ENCODE assay signal across 18 cellular contexts in the genomic region with DNA sequence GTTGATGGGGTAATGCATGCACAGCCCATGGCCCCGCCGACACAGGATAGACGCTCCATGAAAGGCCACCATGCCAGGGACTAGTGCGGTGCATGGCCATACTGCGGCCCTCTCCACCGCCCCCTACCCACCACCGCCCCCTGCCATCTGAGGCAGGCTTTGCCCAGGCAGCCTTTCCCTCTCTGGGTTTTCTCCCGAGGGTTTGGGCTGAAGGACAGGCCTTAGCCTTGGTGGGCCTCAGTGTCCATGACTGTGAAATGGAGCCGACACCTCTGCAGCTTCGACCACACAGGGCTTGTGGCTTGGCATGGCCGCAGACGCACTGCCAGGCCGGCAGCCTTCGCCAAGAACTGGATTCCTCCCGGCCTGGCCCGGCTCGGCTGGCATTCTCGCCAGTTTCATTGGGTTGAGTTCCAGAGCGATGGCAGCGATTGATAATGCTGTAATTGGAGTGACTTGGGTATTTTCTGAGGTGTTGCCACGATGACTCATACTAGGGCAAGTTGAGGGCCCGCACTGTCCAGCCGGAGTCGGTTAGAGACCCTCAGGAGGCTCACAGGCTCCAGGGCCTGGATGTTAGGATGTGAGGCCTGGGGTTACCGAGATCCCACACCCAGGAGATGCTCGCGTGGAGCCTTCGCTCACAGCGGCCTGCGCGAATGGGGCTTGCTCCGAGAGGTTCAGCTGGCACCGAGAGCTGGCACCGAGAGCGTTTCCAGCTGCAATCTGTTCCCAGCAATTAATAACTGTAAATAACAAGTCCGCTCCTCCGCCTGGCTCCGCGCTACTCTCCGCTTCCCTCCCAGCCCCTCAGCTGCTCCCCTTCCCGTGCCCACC.
DNase-seq lines count a peak whose midpoint lies in the region; ATAC-seq and TF ChIP-seq lines count a peak whose summit lies in the region.
"Had no signal": no experiment of that assay in that cellular context is flagged by ENCODE, and none has a peak within 500 bp of the region (broad histone marks: within the 10 kb centered on the region; RNA-seq: fewer than 3 reads in every experiment).

No MANE protein-coding gene starts in this region.

- no peak overlapping the region for H2BK120ac ChIP-seq in H9 (ENCODE audit: low read depth, low read length, poor library complexity, severe bottlenecking)

- H3K36me3 ChIP-seq in prostate gland (no peaks in the 10 kb centered on the region), PC-9 (ENCODE audit: low read depth) (no peaks in the 10 kb centered on the region)
- H3K36me3 ChIP-seq: heart right ventricle, neutrophil, upper lobe of left lung had no signal

- H3K4me3 Mint-ChIP-seq in H9 (peak overlapping the region; percentile 29 to 60; a peak in 4 of 5 replicates), WTC11 (peak overlapping the region; percentile 34)
- H3K4me3 Mint-ChIP-seq: activated naive CD8-positive, alpha-beta T cell treated with anti-CD3 and anti-CD28 coated beads, Interleukin-2, amount 50 U/mL, for 24 hours had no signal

- H3K79me2 ChIP-seq in H9 (ENCODE audit: insufficient read depth, low read length) = no peaks in the 10 kb centered on the region
- H3K79me2 ChIP-seq in PC-9 (ENCODE audit: low read depth) = no peaks in the 10 kb centered on the region

- H3K4ac ChIP-seq in H9 (ENCODE audit: low read depth, low read length) = no peak overlapping the region

- H3K23me2 ChIP-seq in H9 (ENCODE audit: insufficient read length, low read depth, low read length, poor library complexity, severe bottlenecking) = no peaks in the 10 kb centered on the region

- POLR2A ChIA-PET in WTC11 (lab: Charles Lee) = interaction anchor here (0.7 kb wide), 1 partner anchor 38 kb away, joined by 4 read pairs; no protein-coding TSS in a partner anchor
- POLR2A ChIA-PET in PC-9 (lab: Charles Lee; ENCODE audit: unreplicated experiment) = no interaction called here

- H4K8ac ChIP-seq in H9 (replicated peaks; ENCODE audit: insufficient read length, low read depth, low read length) = no peak overlapping the region

- H3K27ac Mint-ChIP-seq in H9 (no peak overlapping the region), WTC11 (no peak overlapping the region)
- H3K27ac Mint-ChIP-seq: activated naive CD8-positive, alpha-beta T cell treated with anti-CD3 and anti-CD28 coated beads, Interleukin-2, amount 50 U/mL, for 24 hours had no signal

- 0 out of 2 replicates have a peak overlapping the region, but pooled peaks have one; percentile 46 for H3K4me3 ChIP-seq in iPS-18c (ENCODE audit: insufficient read depth, low read depth, low read length)
- H3K4me3 ChIP-seq in prostate gland = no peak overlapping the region
- H3K4me3 ChIP-seq in PC-9 = no peak overlapping the region

- H2BK5ac ChIP-seq in H9 (ENCODE audit: insufficient read length, low read length) = no peak overlapping the region

- H3K4me2 ChIP-seq in H9 (ENCODE audit: insufficient read depth, insufficient read length, low read length) = no peak overlapping the region
- H3K4me2 ChIP-seq in PC-9 = no peak overlapping the region

- no peak overlapping the region for H2BK12ac ChIP-seq in H9 (ENCODE audit: insufficient read length, low read depth, low read length)

- H3K27ac ChIP-seq in H9 (ENCODE audit: insufficient read length, low read depth, low read length) = no peak overlapping the region
- no peak overlapping the region for H3K27ac ChIP-seq in prostate gland
- H3K27ac ChIP-seq in PC-9 = no peak overlapping the region
- H3K27ac ChIP-seq: heart right ventricle, neutrophil, upper lobe of left lung had no signal

- H3K27me3 ChIP-seq in H9 (ENCODE audit: insufficient read depth, low read length) (peaks cover 40% of the 10 kb centered on the region; the same call in 1 of the 2 replicates), prostate gland (replicated peaks; ENCODE audit: insufficient read depth) (peaks cover 6% of the 10 kb centered on the region), PC-9 (ENCODE audit: insufficient read depth, low read depth) (no peaks in the 10 kb centered on the region)

- TF ChIP-seq CTCF in H9 (conservative IDR thresholded peaks at IDR 0.05) (peak; percentile 43), WTC11 (IDR thresholded peaks at IDR 0.05) (0 out of 2 replicates have a peak, but pooled peaks have one; percentile 12), prostate gland (IDR thresholded peaks at IDR 0.05) (no peak), PC-9 (conservative IDR thresholded peaks at IDR 0.05) (no peak)

- H3F3A ChIP-seq in PC-9 (ENCODE audit: insufficient read depth, low read depth) = peaks cover 17% of the 10 kb centered on the region

- H4K20me1 ChIP-seq in H9 (ENCODE audit: control insufficient read depth, insufficient read depth, insufficient read length) (no peaks in the 10 kb centered on the region), PC-9 (ENCODE audit: insufficient read depth) (no peaks in the 10 kb centered on the region)

- DNase-seq in H9 (peak; percentile 38), WTC11 (ENCODE audit: low spot score) (peak; percentile 42), prostate gland (ENCODE audit: low spot score) (peak; percentile 38), NCI-H146 treated with DMSO at 0.1 percent for 48 hours (lab: John Stamatoyannopoulos, UW; ENCODE audit: unreplicated experiment) (no peak), PC-9 (no peak)
- DNase-seq: activated CD4-positive, CD25-positive, alpha-beta regulatory T cell; activated naive CD8-positive, alpha-beta T cell treated with anti-CD3 and anti-CD28 coated beads, Interleukin-2, amount 50 U/mL, for 24 hours; heart right ventricle; kidney glomerular epithelial cell; midbrain; NCI-H1092 treated with DMSO at 0.1 percent for 48 hours; NCI-H82; stimulated activated naive CD8-positive, alpha-beta T cell treated with anti-CD3 and anti-CD28 coated beads, Interleukin-15, Interleukin-2, amounts not matched to agents 100 U/mL and 50 U/mL, for 24 hours had no signal

- H3K9ac ChIP-seq in H9 (ENCODE audit: extremely low read depth, insufficient read length, low read length) = no peak overlapping the region

- no peak overlapping the region for H2AFZ ChIP-seq in H9 (ENCODE audit: low read length)
- no peak overlapping the region for H2AFZ ChIP-seq in PC-9

- H3K4me1 Mint-ChIP-seq in H9 (peaks cover 16 to 26% of the 10 kb centered on the region in 2 experiments), WTC11 (peaks cover 21% of the 10 kb centered on the region)

- no peaks in the 10 kb centered on the region for H3K9me2 ChIP-seq in PC-9 (ENCODE audit: insufficient read depth)

- peaks cover 87% of the 10 kb centered on the region for H3K27me3 Mint-ChIP-seq in H9 (ENCODE audit: low read depth)
- H3K27me3 Mint-ChIP-seq in WTC11 (ENCODE audit: low read depth) = peaks cover 69% of the 10 kb centered on the region

- H3K9me3 ChIP-seq in H9 (ENCODE audit: control insufficient read depth, low read depth, low read length) = no peaks in the 10 kb centered on the region
- no peaks in the 10 kb centered on the region for H3K9me3 ChIP-seq in iPS-18c (ENCODE audit: control insufficient read depth, insufficient read depth, low read length)
- H3K9me3 ChIP-seq in prostate gland = no peaks in the 10 kb centered on the region
- H3K9me3 ChIP-seq in PC-9 (ENCODE audit: insufficient read depth, low read depth) = no peaks in the 10 kb centered on the region
- H3K9me3 ChIP-seq: neutrophil, upper lobe of left lung had no signal

- no peak overlapping the region for H4K91ac ChIP-seq in H9 (ENCODE audit: insufficient read length, low read depth, low read length)

- BruUV-seq in PC-9 (replicated peaks; lab: Mats Ljungman, UMichigan) = no TSS peak

- H2BK15ac ChIP-seq in H9 (ENCODE audit: low read depth, low read length) = no peak overlapping the region

- H3K36me3 Mint-ChIP-seq in H9 (ENCODE audit: insufficient read depth in 1 of 3, low read depth in 3 of 3) (no peaks in the 10 kb centered on the region), WTC11 (no peaks in the 10 kb centered on the region)

- no peak overlapping the region for H3K23ac ChIP-seq in H9 (ENCODE audit: insufficient read length, low read depth, low read length)

- WGBS in H9 (ENCODE audit: extremely low coverage, insufficient read length, low lambda C conversion rate) = no CpG with 5 or more reads among the region's 41 CpGs
- 75% methylated on average over 40 of the region's 41 CpGs for WGBS in prostate gland

- no peak overlapping the region for H3T11ph ChIP-seq in H9 (ENCODE audit: low read length)

- no peak overlapping the region for H2AK5ac ChIP-seq in H9 (ENCODE audit: insufficient read length, low read length)

- H3K14ac ChIP-seq in H9 (ENCODE audit: insufficient read depth, low read length) = no peak overlapping the region

- no peaks in the 10 kb centered on the region for H3K79me1 ChIP-seq in H9 (ENCODE audit: insufficient read depth, low read depth, low read length, poor library complexity, severe bottlenecking)

- H2BK20ac ChIP-seq in H9 (ENCODE audit: low read depth, low read length, poor library complexity, severe bottlenecking) = no peak overlapping the region

- H3K56ac ChIP-seq in H9 (ENCODE audit: insufficient read length, low read depth, low read length) = no peak overlapping the region

- H3K9me3 Mint-ChIP-seq in H9 = no peaks in the 10 kb centered on the region; a peak in 1 of 5 replicates
- no peaks in the 10 kb centered on the region for H3K9me3 Mint-ChIP-seq in WTC11
- H3K9me3 Mint-ChIP-seq: activated naive CD8-positive, alpha-beta T cell treated with anti-CD3 and anti-CD28 coated beads, Interleukin-2, amount 50 U/mL, for 24 hours had no signal

- no peak for TF ChIP-seq POLR2A in prostate gland (IDR thresholded peaks at IDR 0.05)

- intact Hi-C loops in prostate gland (cut with DNase I) (loop anchor here (2.0 to 5.0 kb wide), 2 partner anchors 221 to 288 kb away; no protein-coding TSS in a partner anchor), PC-9 (cut with micrococcal nuclease; ENCODE audit: unreplicated experiment) (loop anchor here (2.0 kb wide), 3 partner anchors 21 to 103 kb away; no protein-coding TSS in a partner anchor)

- ATAC-seq in WTC11 = peak; percentile 8; the same call in 1 of the 2 replicates
- ATAC-seq in GM21786 (IDR thresholded peaks at IDR 0.05; ENCODE audit: unreplicated experiment) = no peak
- ATAC-seq: activated naive CD8-positive, alpha-beta T cell treated with anti-CD3 and anti-CD28 coated beads, Interleukin-2, amount 50 U/mL, for 24 hours; Panc1; stimulated activated naive CD8-positive, alpha-beta T cell treated with anti-CD3 and anti-CD28 coated beads, Interleukin-15, Interleukin-2, amounts not matched to agents 100 U/mL and 50 U/mL, for 24 hours had no signal

- CTCF ChIA-PET in WTC11 (lab: Charles Lee) = interaction anchor here (0.7 to 7.3 kb wide), 26 partner anchors 13 to 292 kb away, joined by 3 to 69 read pairs (median 6); a partner anchor contains a TSS
- CTCF ChIA-PET in PC-9 (lab: Charles Lee) = no interaction called here

- no peak overlapping the region for H3K18ac ChIP-seq in H9 (ENCODE audit: insufficient read length, low read depth, low read length)

- H4K5ac ChIP-seq in H9 (ENCODE audit: insufficient read length, low read depth, low read length) = no peak overlapping the region

- H3K4me1 ChIP-seq in H9 (ENCODE audit: insufficient read depth, low read length) = no peaks in the 10 kb centered on the region
- H3K4me1 ChIP-seq in prostate gland (replicated peaks) = peaks cover 11% of the 10 kb centered on the region
- H3K4me1 ChIP-seq in PC-9 (replicated peaks; ENCODE audit: insufficient read depth) = peaks cover 7% of the 10 kb centered on the region; the same call in 1 of the 2 replicates

Comparison
In these comparisons a context has a peak if more than half of its experiments do, and no peak if none do; other contexts are left out.
1. DNase-seq: peak in H9 (single experiment), WTC11 (single experiment) and prostate gland (single experiment); none in NCI-H146 treated with DMSO at 0.1 percent for 48 hours (single experiment) and PC-9 (0 of 2).
2. CTCF ChIP-seq: peak in H9 (single experiment) and WTC11 (single experiment); none in prostate gland (0 of 4) and PC-9 (single experiment).